In genomic region chrX:96474357-96475125, GRCh38 we compare ENCODE assay signal across 21 cellular contexts.
DNase-seq lines count a peak whose midpoint lies in the region; ATAC-seq and TF ChIP-seq lines count a peak whose summit lies in the region.
"Had no signal": no experiment of that assay in that cellular context is flagged by ENCODE, and none has a peak within 500 bp of the region (broad histone marks: within the 10 kb centered on the region; RNA-seq: fewer than 3 reads in every experiment).

No MANE protein-coding gene starts in this region.

- H4K20me1 ChIP-seq in PC-9 (ENCODE audit: insufficient read depth) = no peaks in the 10 kb centered on the region

- TF ChIP-seq CTCF in PC-9 (conservative IDR thresholded peaks at IDR 0.05) (no peak), fibroblast of mammary gland (conservative IDR thresholded peaks at IDR 0.05; ENCODE audit: control insufficient read depth, insufficient read depth, low read depth, low read length) (no peak), gastroesophageal sphincter (IDR thresholded peaks at IDR 0.05) (no peak)

- TF ChIP-seq EP300 in gastroesophageal sphincter (IDR thresholded peaks at IDR 0.05) = no peak

- CTCF ChIA-PET in PC-9 (lab: Charles Lee) = no interaction called here

- H3K9me3 ChIP-seq in PC-9 (ENCODE audit: insufficient read depth, low read depth) = no peaks in the 10 kb centered on the region
- no peaks in the 10 kb centered on the region for H3K9me3 ChIP-seq in gastroesophageal sphincter
- H3K9me3 ChIP-seq: tibial artery had no signal

- H3F3A ChIP-seq in PC-9 (ENCODE audit: insufficient read depth, low read depth) = peaks cover 11% of the 10 kb centered on the region

- no peak for TF ChIP-seq POLR2A in gastroesophageal sphincter (IDR thresholded peaks at IDR 0.05)

- H3K36me3 ChIP-seq in PC-9 (ENCODE audit: low read depth) = no peaks in the 10 kb centered on the region
- H3K36me3 ChIP-seq in gastroesophageal sphincter = no peaks in the 10 kb centered on the region
- H3K36me3 ChIP-seq: tibial artery, WERI-Rb-1 had no signal

- peaks cover 19% of the 10 kb centered on the region for H3K4me1 ChIP-seq in PC-9 (replicated peaks; ENCODE audit: insufficient read depth)
- no peaks in the 10 kb centered on the region for H3K4me1 ChIP-seq in gastroesophageal sphincter
- H3K4me1 ChIP-seq: tibial artery had no signal

- peak overlapping the region; percentile 51 for H3K4me2 ChIP-seq in PC-9

- POLR2A ChIA-PET in PC-9 (lab: Charles Lee; ENCODE audit: unreplicated experiment) = no interaction called here

- DNase-seq in HCEC 1CT (peak; percentile 27), PC-9 (peak; percentile 16 to 86), fibroblast of mammary gland (ENCODE audit: low read depth) (peak; percentile 48), skeletal muscle cell (ENCODE audit: low read depth) (peak; percentile 8), NCI-H446 (lab: John Stamatoyannopoulos, UW) (no peak)
- no peak for DNase-seq in central memory CD4-positive, alpha-beta T cell
- DNase-seq: activated CD4-positive, alpha-beta T cell treated with anti-CD3 and anti-CD28 coated beads, Interleukin-2, amount 50 U/mL, for 48 hours; activated CD8-positive, alpha-beta memory T cell treated with anti-CD3 and anti-CD28 coated beads, Interleukin-2, amount 50 U/mL, for 48 hours; activated naive CD8-positive, alpha-beta T cell treated with anti-CD3 and anti-CD28 coated beads, Interleukin-2, amount 50 U/mL, for 24 hours; AML-193; CD8-positive, alpha-beta T cell; DMS79 treated with DMSO at 0.1 percent for 48 hours; GM23248; islet precursor cell; NCI-H146; stimulated activated naive CD8-positive, alpha-beta T cell treated with anti-CD3 and anti-CD28 coated beads, Interleukin-15, amount 100 ng/mL, for 72 hours; tibial artery; WERI-Rb-1 had no signal

- H3K79me2 ChIP-seq in PC-9 (ENCODE audit: low read depth) = no peaks in the 10 kb centered on the region

- ATAC-seq in HG02678 (IDR thresholded peaks at IDR 0.05; ENCODE audit: unreplicated experiment) (no peak), gastroesophageal sphincter (no peak)
- ATAC-seq: activated naive CD8-positive, alpha-beta T cell treated with anti-CD3 and anti-CD28 coated beads, Interleukin-2, amount 50 U/mL, for 24 hours; CD8-positive, alpha-beta T cell; stimulated activated naive CD8-positive, alpha-beta T cell treated with anti-CD3 and anti-CD28 coated beads, Interleukin-15, amount 100 ng/mL, for 72 hours had no signal

- H3K27ac ChIP-seq in PC-9 (peak overlapping the region; percentile 71), gastroesophageal sphincter (no peak overlapping the region)
- H3K27ac ChIP-seq: GM23248, tibial artery, WERI-Rb-1 had no signal

- 0 out of 2 replicates have a peak overlapping the region, but pooled peaks have one; percentile 17 for H2AFZ ChIP-seq in PC-9
- H2AFZ ChIP-seq: GM23248 had no signal

- H3K27me3 ChIP-seq in PC-9 (ENCODE audit: insufficient read depth, low read depth) (no peaks in the 10 kb centered on the region), gastroesophageal sphincter (no peaks in the 10 kb centered on the region)
- H3K27me3 ChIP-seq: tibial artery had no signal

- H3K4me3 ChIP-seq in PC-9 = no peak overlapping the region
- H3K4me3 ChIP-seq in fibroblast of mammary gland (ENCODE audit: control insufficient read depth, low read depth, low read length) = no peak overlapping the region
- H3K4me3 ChIP-seq in skeletal muscle cell (ENCODE audit: low read depth, low read length) = no peak overlapping the region
- no peak overlapping the region for H3K4me3 ChIP-seq in gastroesophageal sphincter
- H3K4me3 ChIP-seq: GM23248, lung, tibial artery had no signal

- intact Hi-C loops in PC-9 (cut with micrococcal nuclease; ENCODE audit: unreplicated experiment) = no loop called here

- BruUV-seq in PC-9 (replicated peaks; lab: Mats Ljungman, UMichigan) = no TSS peak

- no peaks in the 10 kb centered on the region for H3K9me2 ChIP-seq in PC-9 (ENCODE audit: insufficient read depth)

- 53 to 69% methylated on average over 4 of the region's 5 CpGs for WGBS in gastroesophageal sphincter (ENCODE audit: low coverage in 1 of 2), 2 donors

Comparison
In these comparisons a context has a peak if more than half of its experiments do, and no peak if none do; other contexts are left out.
1. DNase-seq: peak in HCEC 1CT (single experiment), PC-9 (2 of 2), fibroblast of mammary gland (single experiment) and skeletal muscle cell (single experiment); none in central memory CD4-positive, alpha-beta T cell (single experiment) and NCI-H446 (0 of 2).